ENCODE assay signal across 8 cellular contexts in genomic region chr3:51941798-51942602, GRCh38. TPM values are rescaled to one million over a fixed set of nuclear protein-coding genes. Genes with fewer than 3 reads are reported as not detected.
DNase-seq lines count a peak whose midpoint lies in the region; ATAC-seq and TF ChIP-seq lines count a peak whose summit lies in the region.

PARP3 (plus strand) TSS chr3:51942363; CDS start chr3:51943356, 993 bp downstream.
RRP9 (minus strand) TSS chr3:51941904; CDS start chr3:51941867, 37 bp downstream.

- H3K27me3 ChIP-seq in psoas muscle (ENCODE audit: insufficient read depth in 3 of 3, low read length in 2 of 3) (no peaks in the 10 kb centered on the region), uterus (no peaks in the 10 kb centered on the region)

- WGBS in psoas muscle, 3 donors: 0 to 1% (median 1%) methylated on average over 61 to 67 of the region's 67 CpGs

- H3K4me1 Mint-ChIP-seq in T-helper 17 cell: peaks cover 28% of the 10 kb centered on the region

- peaks cover 5 to 58% of the 10 kb centered on the region in 2 donors for H3K36me3 ChIP-seq in psoas muscle (ENCODE audit: insufficient read depth in 1 of 2, low read depth in 1 of 2)
- no peaks in the 10 kb centered on the region for H3K36me3 ChIP-seq in uterus

- in situ Hi-C loops in GM13976 (cut with MboI; ENCODE audit: low sequenced_read_pairs, unreplicated experiment): no loop called here

- ATAC-seq in HG02884 (IDR thresholded peaks at IDR 0.05; ENCODE audit: unreplicated experiment) (peak; percentile 87), T-helper 17 cell (peak; percentile 94), left ventricle myocardium superior (peak; percentile 95), psoas muscle (peak; percentile 91 to 93 (median 92))

- peaks cover 26% of the 10 kb centered on the region for H3K4me1 ChIP-seq in psoas muscle
- H3K4me1 ChIP-seq in uterus: peaks cover 0 to 6% of the 10 kb centered on the region in 2 donors

- H3K4me3 ChIP-seq in psoas muscle (peak within 1 kb of the TSS; percentile 97), uterus (peak within 1 kb of the TSS; percentile 69 to 72)

- DNase-seq in GM13976 (ENCODE audit: low spot score) (peak; percentile 100), NCI-H1694 (lab: John Stamatoyannopoulos, UW) (peak; percentile 91), T-helper 17 cell (peak; percentile 97 to 100 (median 99)), left ventricle myocardium superior (peak; percentile 100), psoas muscle (peak; percentile 100), uterus (peak; percentile 100)

- H3K27ac ChIP-seq in angular gyrus (ENCODE audit: low read depth, low read length) (peak within 1 kb of the TSS; percentile 98), psoas muscle (peak within 1 kb of the TSS; percentile 97), uterus (peak within 1 kb of the TSS; percentile 87 to 93)

- H3K9me3 ChIP-seq in T-helper 17 cell (ENCODE audit: control insufficient read depth, low read length, poor library complexity, severe bottlenecking): no peaks in the 10 kb centered on the region
- no peaks in the 10 kb centered on the region for H3K9me3 ChIP-seq in psoas muscle
- no peaks in the 10 kb centered on the region for H3K9me3 ChIP-seq in uterus

- no peaks in the 10 kb centered on the region for H3K27me3 Mint-ChIP-seq in T-helper 17 cell

- peak; percentile 99 for TF ChIP-seq CTCF in GM13976 (IDR thresholded peaks at IDR 0.05; ENCODE audit: borderline replicate concordance, control extremely low read depth, extremely low read depth, insufficient read depth, missing control alignments)
- peak; percentile 100 for TF ChIP-seq CTCF in psoas muscle (IDR thresholded peaks at IDR 0.05)
- peak; percentile 99 to 100 (median 100) for TF ChIP-seq CTCF in uterus (IDR thresholded peaks at IDR 0.05)

- H3K36me3 Mint-ChIP-seq in T-helper 17 cell (ENCODE audit: low read depth): peaks cover 2% of the 10 kb centered on the region

- intact Hi-C loops in left ventricle myocardium superior (cut with micrococcal nuclease): no loop called here
- intact Hi-C loops in psoas muscle (cut with DNase I): loop anchor here (1.0 to 5.0 kb wide), 4 partner anchors 32 to 110 kb away; partner anchors contain the start of genes ABHD14B (in 2 of the 2), ABHD14A (in 1 of the 2) and RPL29 (in 1 of the 2)
- intact Hi-C loops in uterus (cut with DNase I; ENCODE audit: low total_unique reads): no loop called here

- peak within 1 kb of the TSS; percentile 79 for H3K27ac Mint-ChIP-seq in T-helper 17 cell

- H3K4me3 Mint-ChIP-seq in T-helper 17 cell: peak within 1 kb of the TSS; percentile 95

- peak; percentile 50 to 60 for TF ChIP-seq POLR2A in uterus (IDR thresholded peaks at IDR 0.05)

RNA-seq across cellular contexts. Expression of gene PARP3, which starts in this region (rescaled TPM):
- total RNA-seq in T-helper 17 cell (10 to 100 TPM in 1 of 2 donors, 1 to 10 TPM in 1; 8.9 to 11.4 TPM), left ventricle myocardium superior (14.7 TPM), psoas muscle (10 to 100 TPM in 3 of 4 donors, 1 to 10 TPM in 1; 10.0 to 15.8 (median 13.1) TPM), uterus (10 to 100 TPM in 2 of 4 donors, 1 to 10 TPM in 2; 5.1 to 22.4 (median 11.4) TPM)
- polyA plus RNA-seq in psoas muscle: 10 to 100 TPM in 1 of 3 donors, 1 to 10 TPM in 2; 5.2 to 11.3 (median 9.9) TPM

RNA-seq across cellular contexts. Expression of gene RRP9, which starts in this region (rescaled TPM):
- total RNA-seq in T-helper 17 cell (10 to 100 TPM in 1 of 2 donors, 1 to 10 TPM in 1; 9.5 to 10.9 TPM), left ventricle myocardium superior (8.2 TPM), psoas muscle (10 to 100 TPM; 19.9 to 28.2 (median 26.3) TPM), uterus (10 to 100 TPM in 2 of 4 donors, 1 to 10 TPM in 2; 4.4 to 20.5 (median 11.6) TPM)
- polyA plus RNA-seq in psoas muscle: 10 to 100 TPM; 32.6 to 61.4 (median 36.9) TPM

Comparison
In these comparisons a context has a peak if more than half of its experiments do, and no peak if none do; other contexts are left out.
1. Peak in every context shown above with its lines: DNase-seq, ATAC-seq, H3K4me3 ChIP-seq and H3K27ac ChIP-seq.
2. intact Hi-C loops: an anchor here in psoas muscle (1.0 to 5.0 kb wide); none called in left ventricle myocardium superior and uterus.